Comparison of ENCODE assay signal across 11 cellular contexts in genomic region chr9:749712-750111, GRCh38.
DNase-seq lines count a peak whose midpoint lies in the region; ATAC-seq and TF ChIP-seq lines count a peak whose summit lies in the region.
"Had no signal": no experiment of that assay in that cellular context is flagged by ENCODE, and none has a peak within 500 bp of the region (broad histone marks: within the 10 kb centered on the region; RNA-seq: fewer than 3 reads in every experiment).

No MANE protein-coding gene starts in this region.

- H3K4me3 Mint-ChIP-seq in activated naive CD8-positive, alpha-beta T cell: peak overlapping the region; percentile 68
- no peak overlapping the region for H3K4me3 Mint-ChIP-seq in progenitor cell of endocrine pancreas (ENCODE audit: low read depth)

- DNase-seq in KG1 (lab: John Stamatoyannopoulos, UW) (peak; percentile 12), progenitor cell of endocrine pancreas (ENCODE audit: low spot score, unreplicated experiment) (no peak), NCI-H748 (lab: John Stamatoyannopoulos, UW; ENCODE audit: unreplicated experiment) (no peak), cerebellum (ENCODE audit: low spot score) (no peak)
- DNase-seq: dermis blood vessel endothelial cell, GDM1 had no signal

- H3K36me3 ChIP-seq in DOHH2 (ENCODE audit: control insufficient read depth, low read length): peaks cover 37% of the 10 kb centered on the region

- H3K27me3 ChIP-seq in DOHH2 (ENCODE audit: control insufficient read depth, low read length): no peaks in the 10 kb centered on the region
- H3K27me3 ChIP-seq: neutrophil had no signal

- peaks cover 37% of the 10 kb centered on the region for H3K4me1 ChIP-seq in DOHH2 (ENCODE audit: control insufficient read depth, low read length)

- ATAC-seq in GM21367 (IDR thresholded peaks at IDR 0.05; ENCODE audit: unreplicated experiment) (no peak), GM21447 (IDR thresholded peaks at IDR 0.05; ENCODE audit: unreplicated experiment) (no peak)

- H3K4me3 ChIP-seq in DOHH2 (ENCODE audit: low read length): no peak overlapping the region

- H3K9me3 ChIP-seq in DOHH2 (ENCODE audit: control insufficient read depth, insufficient read depth, low read length): no peaks in the 10 kb centered on the region
- H3K9me3 ChIP-seq: neutrophil had no signal

- peaks cover 12% of the 10 kb centered on the region; the same call in 1 of the 2 replicates for H3F3A ChIP-seq in DOHH2 (ENCODE audit: control insufficient read depth, insufficient read depth)

- peaks cover 3% of the 10 kb centered on the region for H3K36me3 Mint-ChIP-seq in activated naive CD8-positive, alpha-beta T cell
- peaks cover 8% of the 10 kb centered on the region for H3K36me3 Mint-ChIP-seq in progenitor cell of endocrine pancreas (ENCODE audit: insufficient read depth)

- peak overlapping the region; percentile 13; the same call in 1 of the 2 replicates for H3K27ac ChIP-seq in DOHH2 (ENCODE audit: low read depth, low read length)
- H3K27ac ChIP-seq: neutrophil had no signal

- H4K20me1 ChIP-seq in DOHH2 (ENCODE audit: control insufficient read depth, insufficient read depth, low read depth, low read length): no peaks in the 10 kb centered on the region; the same call in 1 of the 2 replicates

- H3K4me1 Mint-ChIP-seq in activated naive CD8-positive, alpha-beta T cell (ENCODE audit: low read depth): peaks cover 42% of the 10 kb centered on the region
- peaks cover 6% of the 10 kb centered on the region for H3K4me1 Mint-ChIP-seq in progenitor cell of endocrine pancreas (ENCODE audit: low read depth)

- no peak overlapping the region for H3K27ac Mint-ChIP-seq in activated naive CD8-positive, alpha-beta T cell
- peak overlapping the region; percentile 73 for H3K27ac Mint-ChIP-seq in progenitor cell of endocrine pancreas

- H3K4me2 ChIP-seq in DOHH2 (ENCODE audit: low read length): peak overlapping the region; percentile 43

- no peaks in the 10 kb centered on the region for H3K9me2 ChIP-seq in DOHH2 (replicated peaks; ENCODE audit: control insufficient read depth, low read length)

- H3K27me3 Mint-ChIP-seq in activated naive CD8-positive, alpha-beta T cell: no peaks in the 10 kb centered on the region
- H3K27me3 Mint-ChIP-seq in progenitor cell of endocrine pancreas: no peaks in the 10 kb centered on the region

- no peaks in the 10 kb centered on the region for H3K79me2 ChIP-seq in DOHH2 (ENCODE audit: control insufficient read depth, low read length)

- H3K9me3 Mint-ChIP-seq in activated naive CD8-positive, alpha-beta T cell (ENCODE audit: low read depth): no peaks in the 10 kb centered on the region
- no peaks in the 10 kb centered on the region for H3K9me3 Mint-ChIP-seq in progenitor cell of endocrine pancreas (ENCODE audit: low read depth)

- TF ChIP-seq CTCF in DOHH2 (IDR thresholded peaks at IDR 0.05; ENCODE audit: low read depth, low read length, poor library complexity, severe bottlenecking): no peak
- no peak for TF ChIP-seq CTCF in progenitor cell of endocrine pancreas (IDR thresholded peaks at IDR 0.05; ENCODE audit: unreplicated experiment)
